Comparison of ENCODE assay signal across 8 cellular contexts in the genomic region with DNA sequence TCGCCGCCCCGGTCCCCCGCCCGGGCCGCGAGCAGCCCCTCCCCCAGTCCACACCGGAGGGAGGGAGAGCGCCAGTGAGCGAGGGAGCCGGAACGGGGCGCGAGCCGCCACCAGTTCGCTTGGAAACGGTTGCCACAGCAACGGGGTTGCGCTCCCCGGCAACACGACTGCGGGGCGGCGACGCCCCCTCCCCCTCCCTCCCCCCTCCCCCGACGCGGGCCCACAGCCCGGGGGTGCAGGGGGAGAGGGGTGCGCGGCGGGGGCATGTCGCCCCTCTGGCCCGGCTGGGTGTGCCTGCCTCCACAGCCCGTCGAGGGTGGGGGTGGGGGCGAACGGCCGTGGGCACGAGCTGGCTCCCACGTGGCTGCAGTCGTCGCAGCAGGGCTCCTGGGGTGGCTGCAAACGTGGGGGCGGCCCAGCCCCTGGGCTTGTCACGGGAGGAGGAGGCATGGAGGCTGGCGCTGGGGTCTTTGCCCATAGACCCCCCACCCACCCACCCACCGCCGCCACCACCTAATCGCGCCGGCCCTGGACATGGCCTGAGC. TPM values are rescaled to one million over a fixed set of nuclear protein-coding genes. Genes with fewer than 3 reads are reported as not detected.
DNase-seq lines count a peak whose midpoint lies in the region; ATAC-seq, FAIRE-seq and TF ChIP-seq lines count a peak whose summit lies in the region.

No MANE protein-coding gene starts in this region.

- H3K27me3 Mint-ChIP-seq in CD8-positive, alpha-beta T cell (ENCODE audit: low read depth), result no peaks in the 10 kb centered on the region

- no peaks in the 10 kb centered on the region for H3K9me3 ChIP-seq in CD8-positive, alpha-beta T cell (ENCODE audit: low read length)
- no peaks in the 10 kb centered on the region for H3K9me3 ChIP-seq in Peyer's patch
- no peaks in the 10 kb centered on the region for H3K9me3 ChIP-seq in gastroesophageal sphincter
- H3K9me3 ChIP-seq in pancreas, result no peaks in the 10 kb centered on the region

- no peak for TF ChIP-seq EP300 in gastroesophageal sphincter (IDR thresholded peaks at IDR 0.05)

- H3K36me3 Mint-ChIP-seq in CD8-positive, alpha-beta T cell, result peaks cover 9% of the 10 kb centered on the region

- H3K27ac Mint-ChIP-seq in CD8-positive, alpha-beta T cell, result no peak overlapping the region

- WGBS in gastroesophageal sphincter (ENCODE audit: low coverage in 1 of 2), 2 donors, result no CpG with 5 or more reads among the region's 52 CpGs
- 1% methylated on average over 17 to 49 of the region's 52 CpGs for WGBS in pancreas, 2 donors

- TF ChIP-seq POLR2A in Peyer's patch (IDR thresholded peaks at IDR 0.05) (no peak), gastroesophageal sphincter (IDR thresholded peaks at IDR 0.05) (no peak)

- CTCF ChIA-PET in CD8-positive, alpha-beta T cell (lab: Charles Lee), result interaction anchor here (1.9 to 26.7 kb wide), 5 partner anchors 10 to 58 kb away, joined by 4 to 628 read pairs (median 285); partner anchors contain the start of genes F12, GRK6, PFN3 and SLC34A1

- FAIRE-seq in pancreas (lab: Jason Lieb, UNC), result no peak

- peak overlapping the region; percentile 61 for H3K27ac ChIP-seq in CD8-positive, alpha-beta T cell (ENCODE audit: low read depth, low read length)
- peak overlapping the region; percentile 40 to 83 (median 58) for H3K27ac ChIP-seq in Peyer's patch
- H3K27ac ChIP-seq in gastroesophageal sphincter, result peak overlapping the region in 2 of 4 donors; percentile 38 to 55
- H3K27ac ChIP-seq in pancreas, result peak overlapping the region in 2 of 4 donors; percentile 16 to 58

- TF ChIP-seq CTCF in CD8-positive, alpha-beta T cell (IDR thresholded peaks at IDR 0.05), result no peak
- TF ChIP-seq CTCF in Peyer's patch (IDR thresholded peaks at IDR 0.05), result no peak
- no peak for TF ChIP-seq CTCF in gastroesophageal sphincter (IDR thresholded peaks at IDR 0.05)
- no peak for TF ChIP-seq CTCF in pancreas (IDR thresholded peaks at IDR 0.05)

- no peaks in the 10 kb centered on the region for H3K9me3 Mint-ChIP-seq in CD8-positive, alpha-beta T cell

- peak overlapping the region; percentile 61 for H3K4me3 ChIP-seq in CD8-positive, alpha-beta T cell (ENCODE audit: low read depth, low read length)
- peak overlapping the region; percentile 48 to 87 (median 76) for H3K4me3 ChIP-seq in Peyer's patch
- peak overlapping the region; percentile 36 to 65 for H3K4me3 ChIP-seq in gastroesophageal sphincter
- H3K4me3 ChIP-seq in pancreas, result peak overlapping the region; percentile 37 to 72 (median 48)

- POLR2A ChIA-PET in CD8-positive, alpha-beta T cell (lab: Charles Lee), result interaction anchor here (1.5 to 22.6 kb wide), 6 partner anchors 8 to 58 kb away, joined by 5 to 498 read pairs (median 28); partner anchors contain the start of genes F12, GRK6 and PFN3

- peak; percentile 56 to 84 (median 75) for DNase-seq in CD8-positive, alpha-beta T cell
- DNase-seq in Peyer's patch (peak in 2 of 3 donors; percentile 66 to 77), activated gamma-delta T cell treated with Interleukin-2 at 50 U/mL for 16 hours (peak; percentile 68), pancreas (peak in 5 of 6 donors; percentile 60 to 81 (median 68)), mesenteric fat pad (ENCODE audit: low spot score) (no peak)

- H3K4me3 Mint-ChIP-seq in CD8-positive, alpha-beta T cell, result peak overlapping the region; percentile 70

- H3K4me1 ChIP-seq in CD8-positive, alpha-beta T cell (ENCODE audit: insufficient read depth, low read length), result peaks cover 31% of the 10 kb centered on the region
- peaks cover 4 to 23% (median 18%) of the 10 kb centered on the region in 4 donors for H3K4me1 ChIP-seq in Peyer's patch
- peaks cover 0 to 26% (median 18%) of the 10 kb centered on the region in 3 donors for H3K4me1 ChIP-seq in gastroesophageal sphincter
- peaks cover 4 to 12% (median 8%) of the 10 kb centered on the region in 3 donors for H3K4me1 ChIP-seq in pancreas

- H3K4me1 Mint-ChIP-seq in CD8-positive, alpha-beta T cell (ENCODE audit: low read depth), result peaks cover 48% of the 10 kb centered on the region

- peak; percentile 41 for ATAC-seq in CD8-positive, alpha-beta T cell
- ATAC-seq in GM19452 (IDR thresholded peaks at IDR 0.05; ENCODE audit: unreplicated experiment) (peak; percentile 44), HG03520 (IDR thresholded peaks at IDR 0.05; ENCODE audit: unreplicated experiment) (peak; percentile 50), gastroesophageal sphincter (peak; percentile 25), pancreas (peak; percentile 26 to 51 (median 31))

- H3K27me3 ChIP-seq in CD8-positive, alpha-beta T cell (ENCODE audit: insufficient read depth, low read length), result no peaks in the 10 kb centered on the region
- H3K27me3 ChIP-seq in Peyer's patch (no peaks in the 10 kb centered on the region), gastroesophageal sphincter (peaks cover 60% of the 10 kb centered on the region), pancreas (no peaks in the 10 kb centered on the region)

- intact Hi-C loops in CD8-positive, alpha-beta T cell (cut with DNase I, micrococcal nuclease), result loop anchor here (2.0 kb wide), 2 partner anchors 20 to 42 kb away; partner anchors contain the start of gene GRK6 (in 1 of the 2)
- intact Hi-C loops in pancreas (cut with DNase I), result no loop called here

- H3K36me3 ChIP-seq in CD8-positive, alpha-beta T cell (ENCODE audit: insufficient read depth, low read length), result no peaks in the 10 kb centered on the region
- peaks cover 0 to 4% (median 0%) of the 10 kb centered on the region in 3 donors for H3K36me3 ChIP-seq in Peyer's patch
- peaks cover 0 to 4% of the 10 kb centered on the region in 2 donors for H3K36me3 ChIP-seq in gastroesophageal sphincter
- no peaks in the 10 kb centered on the region for H3K36me3 ChIP-seq in pancreas

RNA-seq across cellular contexts. Expression of gene PRR7, which starts 0.5 kb away (rescaled TPM):
- 10 to 100 TPM; 21.0 TPM for total RNA-seq in CD8-positive, alpha-beta T cell
- total RNA-seq in Peyer's patch, result 1 to 10 TPM in 2 of 4 donors, under 1 TPM in 1, not detected in 1; 0.70 to 2.2 (median 1.9) TPM
- total RNA-seq in gastroesophageal sphincter, result 1 to 10 TPM in 3 of 4 donors, not detected in 1; 1.6 to 2.7 (median 2.2) TPM
- 1 to 10 TPM; 1.7 to 3.5 (median 2.5) TPM for total RNA-seq in pancreas
- 1 to 10 TPM; 2.8 to 3.2 TPM for polyA plus RNA-seq in pancreas
- 1.00 TPM for total RNA-seq in mesenteric fat pad

RNA-seq across cellular contexts. Expression of gene GRK6, which starts 20.7 kb away (rescaled TPM):
- 100 to 1,000 TPM; 133 to 139 TPM for total RNA-seq in CD8-positive, alpha-beta T cell
- total RNA-seq in Peyer's patch (100 to 1,000 TPM in 1 of 4 donors, 10 to 100 TPM in 3; 36.2 to 140 (median 40.7) TPM), gastroesophageal sphincter (10 to 100 TPM; 20.7 to 42.3 (median 31.5) TPM), pancreas (10 to 100 TPM; 10.6 to 14.5 (median 12.3) TPM), mesenteric fat pad (30.1 TPM)
- polyA plus RNA-seq in pancreas, result 1 to 10 TPM; 7.2 to 7.6 TPM

RNA-seq across cellular contexts. Expression of gene DBN1, which starts 26.3 kb away (rescaled TPM):
- total RNA-seq in CD8-positive, alpha-beta T cell, result 10 to 100 TPM; 16.2 to 19.9 TPM
- 10 to 100 TPM; 14.2 to 77.6 (median 23.1) TPM for total RNA-seq in Peyer's patch
- total RNA-seq in gastroesophageal sphincter, result 100 to 1,000 TPM in 3 of 4 donors, 10 to 100 TPM in 1; 87.1 to 154 (median 124) TPM
- 10 to 100 TPM; 10.2 to 38.2 (median 15.7) TPM for total RNA-seq in pancreas
- polyA plus RNA-seq in pancreas, result 10 to 100 TPM; 17.1 to 29.2 TPM
- 44.3 TPM for total RNA-seq in mesenteric fat pad

RNA-seq across cellular contexts. Expression of gene F12, which starts 37.8 kb away (rescaled TPM):
- not detected for total RNA-seq in CD8-positive, alpha-beta T cell
- 10 to 100 TPM in 1 of 4 donors, 1 to 10 TPM in 3; 1.7 to 22.2 (median 7.8) TPM for total RNA-seq in Peyer's patch
- total RNA-seq in gastroesophageal sphincter, result under 1 TPM in 2 of 4 donors, not detected in 2; 0.27 to 0.89 TPM
- total RNA-seq in pancreas, result 1 to 10 TPM in 5 of 6 donors, under 1 TPM in 1; 0.83 to 2.6 (median 1.8) TPM
- polyA plus RNA-seq in pancreas, result 1 to 10 TPM; 1.1 to 2.2 TPM
- total RNA-seq in mesenteric fat pad, result not detected

RNA-seq across cellular contexts. Expression of gene PFN3, which starts 46.7 kb away (rescaled TPM):
- total RNA-seq in CD8-positive, alpha-beta T cell, result not detected
- not detected for total RNA-seq in Peyer's patch
- total RNA-seq in gastroesophageal sphincter, result not detected
- not detected for total RNA-seq in pancreas
- not detected for polyA plus RNA-seq in pancreas
- total RNA-seq in mesenteric fat pad, result not detected

Comparison
In these comparisons a context has a peak if more than half of its experiments do, and no peak if none do; other contexts are left out.
1. RNA of gene PRR7, which starts 0.5 kb away (total RNA-seq): 21.0 TPM in CD8-positive, alpha-beta T cell; 1.7 to 3.5 TPM in pancreas, 1.6 to 2.7 TPM in gastroesophageal sphincter, 0.70 to 2.2 TPM in Peyer's patch and 1.00 TPM in mesenteric fat pad (single experiment); every median in the first group is over 4 times any median in the second.
2. intact Hi-C loops: an anchor here in CD8-positive, alpha-beta T cell (2.0 kb wide); none called in pancreas.
3. Peak in every context shown above with its lines, with median percentiles within 50 percentile points of each other: ATAC-seq and H3K4me3 ChIP-seq.